17 cellular contexts compared by ENCODE assay signal in genomic region chr17:28141333-28141732, GRCh38.
"Had no signal": no experiment of that assay in that cellular context is flagged by ENCODE, and none has a peak within 500 bp of the region (broad histone marks: within the 10 kb centered on the region; RNA-seq: fewer than 3 reads in every experiment).

No MANE protein-coding gene starts in this region.

- H3K4me3 Mint-ChIP-seq: activated CD4-positive, alpha-beta T cell treated with anti-CD3 and anti-CD28 coated beads, Interleukin-2, amount 10 ng/mL, durations not matched to agents 7 days and 5 days; activated naive CD4-positive, alpha-beta T cell treated with anti-CD3 and anti-CD28 coated beads, Interleukin-2, amount 10 ng/mL, durations not matched to agents 7 days and 5 days; activated T-cell treated with anti-CD3 and anti-CD28 coated beads, Interleukin-2, amount 50 U/mL, for 4 hours; dendritic cell treated with granulocyte-macrophage colony-stimulating factor and Interleukin-4, amounts not matched to agents 40 ng/mL and 50 ng/mL, for 4 days; mesothelial cell of epicardium; natural killer cell treated with Interleukin-12 subunit alpha and Interleukin-12 subunit beta and Interleukin-15 and Interleukin-18, amount 100 ng/mL, for 72 hours had no signal

- ATAC-seq: activated T-cell treated with anti-CD3 and anti-CD28 coated beads, Interleukin-2, amount 50 U/mL, for 4 hours; natural killer cell treated with Interleukin-12 subunit alpha and Interleukin-12 subunit beta and Interleukin-15 and Interleukin-18, amount 100 ng/mL, for 72 hours had no signal

- H3K27ac Mint-ChIP-seq: activated CD4-positive, alpha-beta T cell treated with anti-CD3 and anti-CD28 coated beads, Interleukin-2, amount 10 ng/mL, durations not matched to agents 7 days and 5 days; activated naive CD4-positive, alpha-beta T cell treated with anti-CD3 and anti-CD28 coated beads, Interleukin-2, amount 10 ng/mL, durations not matched to agents 7 days and 5 days; dendritic cell treated with granulocyte-macrophage colony-stimulating factor and Interleukin-4, amounts not matched to agents 40 ng/mL and 50 ng/mL, for 4 days; mesothelial cell of epicardium; natural killer cell treated with Interleukin-12 subunit alpha and Interleukin-12 subunit beta and Interleukin-15 and Interleukin-18, amount 100 ng/mL, for 72 hours had no signal

- H3K27me3 Mint-ChIP-seq: activated CD4-positive, alpha-beta T cell treated with anti-CD3 and anti-CD28 coated beads, Interleukin-2, amount 10 ng/mL, durations not matched to agents 7 days and 5 days; activated naive CD4-positive, alpha-beta T cell treated with anti-CD3 and anti-CD28 coated beads, Interleukin-2, amount 10 ng/mL, durations not matched to agents 7 days and 5 days; dendritic cell treated with granulocyte-macrophage colony-stimulating factor and Interleukin-4, amounts not matched to agents 40 ng/mL and 50 ng/mL, for 4 days; natural killer cell treated with Interleukin-12 subunit alpha and Interleukin-12 subunit beta and Interleukin-15 and Interleukin-18, amount 100 ng/mL, for 72 hours had no signal

- H3K4me1 ChIP-seq: esophagus squamous epithelium, transverse colon, uterus had no signal

- H3K36me3 ChIP-seq: esophagus squamous epithelium, uterus had no signal

- H3K9me3 Mint-ChIP-seq: activated CD4-positive, alpha-beta T cell treated with anti-CD3 and anti-CD28 coated beads, Interleukin-2, amount 10 ng/mL, durations not matched to agents 7 days and 5 days; activated naive CD4-positive, alpha-beta T cell treated with anti-CD3 and anti-CD28 coated beads, Interleukin-2, amount 10 ng/mL, durations not matched to agents 7 days and 5 days; activated T-cell treated with anti-CD3 and anti-CD28 coated beads, Interleukin-2, amount 50 U/mL, for 4 hours; dendritic cell treated with granulocyte-macrophage colony-stimulating factor and Interleukin-4, amounts not matched to agents 40 ng/mL and 50 ng/mL, for 4 days; mesothelial cell of epicardium; natural killer cell treated with Interleukin-12 subunit alpha and Interleukin-12 subunit beta and Interleukin-15 and Interleukin-18, amount 100 ng/mL, for 72 hours had no signal

- H3K4me3 ChIP-seq: esophagus squamous epithelium, lung, transverse colon, uterus had no signal

- FAIRE-seq: bronchial epithelial cell had no signal

- H3K27ac ChIP-seq: esophagus squamous epithelium, transverse colon, uterus had no signal

- DNase-seq: activated CD4-positive, alpha-beta T cell treated with anti-CD3 and anti-CD28 coated beads, Interleukin-2, amount 10 ng/mL, durations not matched to agents 7 days and 5 days; activated CD8-positive, alpha-beta memory T cell treated with anti-CD3 and anti-CD28 coated beads, Interleukin-2, amount 50 U/mL, for 4 hours; activated naive CD4-positive, alpha-beta T cell treated with anti-CD3 and anti-CD28 coated beads, Interleukin-2, amount 10 ng/mL, durations not matched to agents 7 days and 5 days; activated T-cell treated with anti-CD3 and anti-CD28 coated beads, Interleukin-2, amount 50 U/mL, for 4 hours; effector memory CD4-positive, alpha-beta T cell; esophagus squamous epithelium; islet precursor cell; posterior cingulate gyrus; stimulated activated CD4-positive, alpha-beta T cell treated with anti-CD3 and anti-CD28 coated beads, Interleukin-2, amount 100 ng/mL, for 24 hours; stimulated activated naive CD4-positive, alpha-beta T cell treated with Interleukin-2 at 50 U/mL for 16 hours; transverse colon; uterus had no signal

- H3K4me1 Mint-ChIP-seq: activated CD4-positive, alpha-beta T cell treated with anti-CD3 and anti-CD28 coated beads, Interleukin-2, amount 10 ng/mL, durations not matched to agents 7 days and 5 days; activated naive CD4-positive, alpha-beta T cell treated with anti-CD3 and anti-CD28 coated beads, Interleukin-2, amount 10 ng/mL, durations not matched to agents 7 days and 5 days had no signal

- H3K27me3 ChIP-seq: esophagus squamous epithelium, transverse colon, uterus had no signal

- H3K9me3 ChIP-seq: esophagus squamous epithelium, transverse colon, uterus had no signal
